In genomic region chr2:231138699-231139098, GRCh38 we compare ENCODE assay signal across 24 cellular contexts. TPM values are rescaled to one million over a fixed set of nuclear protein-coding genes. Genes with fewer than 3 reads are reported as not detected.
DNase-seq lines count a peak whose midpoint lies in the region; ATAC-seq and TF ChIP-seq lines count a peak whose summit lies in the region.
"Had no signal": no experiment of that assay in that cellular context is flagged by ENCODE, and none has a peak within 500 bp of the region (broad histone marks: within the 10 kb centered on the region; RNA-seq: fewer than 3 reads in every experiment).

No MANE protein-coding gene starts in this region.

- H3K27me3 ChIP-seq in gastroesophageal sphincter: no peaks in the 10 kb centered on the region
- H3K27me3 ChIP-seq: body of pancreas, dorsolateral prefrontal cortex, esophagus squamous epithelium, neutrophil had no signal

- peak overlapping the region in 3 of 4 donors; percentile 37 to 56 (median 39) for H3K27ac ChIP-seq in gastroesophageal sphincter
- H3K27ac ChIP-seq: 22Rv1, body of pancreas, C4-2B, dorsolateral prefrontal cortex, esophagus squamous epithelium, GM23248, lower lobe of right lung, neutrophil had no signal

- no peak for TF ChIP-seq CTCF in gastroesophageal sphincter (IDR thresholded peaks at IDR 0.05)

- DNase-seq in DMS53 (lab: John Stamatoyannopoulos, UW): peak; percentile 9
- DNase-seq in DMS53 treated with DMSO at 0.1 percent for 48 hours (lab: John Stamatoyannopoulos, UW; ENCODE audit: unreplicated experiment): no peak
- DNase-seq in NCI-H774 (lab: John Stamatoyannopoulos, UW): peak; percentile 63
- DNase-seq in stromal cell of bone marrow (ENCODE audit: low read depth): peak; percentile 38
- DNase-seq in D341Med (ENCODE audit: low spot score): no peak
- no peak for DNase-seq in activated naive CD4-positive, alpha-beta T cell treated with Interleukin-2 at 50 U/mL for 16 hours
- DNase-seq: activated naive CD4-positive, alpha-beta T cell treated with anti-CD3 and anti-CD28 coated beads for 36 hours; dorsolateral prefrontal cortex; esophagus squamous epithelium; GM23248; lower lobe of right lung; NCI-H82; stimulated activated CD4-positive, alpha-beta T cell treated with anti-CD3 and anti-CD28 coated beads, Interleukin-12 subunit alpha, Interleukin-12 subunit beta, amount 100 ng/mL, for 4 hours; stimulated activated naive CD8-positive, alpha-beta T cell treated with anti-CD3 and anti-CD28 coated beads, Interleukin-15, amount 100 ng/mL, for 72 hours had no signal

- TF ChIP-seq POLR2A in gastroesophageal sphincter (IDR thresholded peaks at IDR 0.05): no peak

- ATAC-seq in gastroesophageal sphincter (peak; percentile 43), HG03097 (IDR thresholded peaks at IDR 0.05; ENCODE audit: low FRiP score, unreplicated experiment) (no peak)
- ATAC-seq: activated CD4-positive, CD25-positive, alpha-beta regulatory T cell treated with anti-CD3 and anti-CD28 coated beads, Interleukin-2, amount 50 U/mL, for 24 hours; body of pancreas; lower lobe of right lung; stimulated activated naive CD8-positive, alpha-beta T cell treated with anti-CD3 and anti-CD28 coated beads, Interleukin-15, amount 100 ng/mL, for 72 hours had no signal

- H3K4me1 ChIP-seq in gastroesophageal sphincter: peaks cover 0 to 31% (median 0%) of the 10 kb centered on the region in 3 donors
- H3K4me1 ChIP-seq: body of pancreas, esophagus squamous epithelium, lower lobe of right lung had no signal

- 71 to 90% methylated on average over 8 of the region's 8 CpGs for WGBS in gastroesophageal sphincter (ENCODE audit: low coverage in 1 of 2), 2 donors

- H3K4me3 ChIP-seq in gastroesophageal sphincter: peak overlapping the region in 1 of 2 donors; percentile 3
- H3K4me3 ChIP-seq: body of pancreas, dorsolateral prefrontal cortex, esophagus squamous epithelium, GM23248, lower lobe of right lung had no signal

- peaks cover 0 to 6% of the 10 kb centered on the region in 2 donors for H3K36me3 ChIP-seq in gastroesophageal sphincter
- H3K36me3 ChIP-seq: neutrophil had no signal

- TF ChIP-seq EP300 in gastroesophageal sphincter (IDR thresholded peaks at IDR 0.05): no peak

- H3K9me3 ChIP-seq in gastroesophageal sphincter: no peaks in the 10 kb centered on the region
- H3K9me3 ChIP-seq: body of pancreas, esophagus squamous epithelium, lower lobe of right lung, neutrophil had no signal

RNA-seq across cellular contexts. Expression of gene HTR2B, which starts 13.9 kb away (rescaled TPM):
- 10 to 100 TPM in 3 of 4 donors, 1 to 10 TPM in 1; 6.8 to 17.3 (median 16.0) TPM for total RNA-seq in gastroesophageal sphincter
- total RNA-seq: activated naive CD4-positive, alpha-beta T cell treated with anti-CD3 and anti-CD28 coated beads for 36 hours; body of pancreas; Daoy; GM23248; HT-29; M059J had no signal

RNA-seq across cellular contexts. Expression of gene ARMC9, which starts 59.7 kb away (rescaled TPM):
- total RNA-seq in gastroesophageal sphincter: 100 to 1,000 TPM in 3 of 4 donors, 10 to 100 TPM in 1; 69.6 to 298 (median 152) TPM

Comparison
In these comparisons a context has a peak if more than half of its experiments do, and no peak if none do; other contexts are left out.
1. DNase-seq: peak in DMS53 (single experiment), NCI-H774 (single experiment) and stromal cell of bone marrow (single experiment); none in DMS53 treated with DMSO at 0.1 percent for 48 hours (single experiment), D341Med (single experiment) and activated naive CD4-positive, alpha-beta T cell treated with Interleukin-2 at 50 U/mL for 16 hours (single experiment).